In genomic region chr1:235368428-235368827, GRCh38 we compare ENCODE assay signal across 8 cellular contexts. TPM values are rescaled to one million over a fixed set of nuclear protein-coding genes. Genes with fewer than 3 reads are reported as not detected.
DNase-seq lines count a peak whose midpoint lies in the region; ATAC-seq and TF ChIP-seq lines count a peak whose summit lies in the region.

No MANE protein-coding gene starts in this region.

- CTCF ChIA-PET in A673 (lab: Charles Lee) (no interaction called here), HCT116 (lab: Charles Lee) (interaction anchor here (0.6 kb wide), 1 partner anchor 49 kb away, joined by 3 read pairs; no protein-coding TSS in a partner anchor)

- TF ChIP-seq CTCF in A673 (conservative IDR thresholded peaks at IDR 0.05; ENCODE audit: low read depth, low read length) (no peak), HCT116 (IDR thresholded peaks at IDR 0.05 in 2 of 3, conservative IDR thresholded peaks at IDR 0.05 in 1 of 3; ENCODE audit: borderline replicate concordance in 1 of 3, insufficient read depth in 1 of 3, low read depth in 2 of 3, low read length in 2 of 3) (no peak)

- BruUV-seq in A673 (replicated peaks; lab: Mats Ljungman, UMichigan) (no TSS peak), HCT116 (replicated peaks; lab: Mats Ljungman, UMichigan) (no TSS peak)

- RAD21 ChIA-PET in HCT116 (lab: Charles Lee; ENCODE audit: low non-redundant PET in 1 of 2, low total read pairs in 2 of 2, uncharacterized antibody in 2 of 2, unreplicated experiment in 2 of 2), result no interaction called here

- ATAC-seq in HCT116 (no peak), memory B cell (ENCODE audit: low read depth) (no peak), HG03378 (IDR thresholded peaks at IDR 0.05; ENCODE audit: unreplicated experiment) (no peak), HG02884 (IDR thresholded peaks at IDR 0.05; ENCODE audit: unreplicated experiment) (no peak)

- H3K79me2 ChIP-seq in HCT116 (ENCODE audit: insufficient read depth, low read length), result peaks cover 40% of the 10 kb centered on the region

- peak overlapping the region; percentile 97 for H3K4me3 Mint-ChIP-seq in activated naive CD8-positive, alpha-beta T cell treated with anti-CD3 and anti-CD28 coated beads for 36 hours
- H3K4me3 Mint-ChIP-seq in memory B cell, result peak overlapping the region; percentile 47

- peaks cover 22% of the 10 kb centered on the region for H3K4me1 Mint-ChIP-seq in activated naive CD8-positive, alpha-beta T cell treated with anti-CD3 and anti-CD28 coated beads for 36 hours
- peaks cover 21% of the 10 kb centered on the region for H3K4me1 Mint-ChIP-seq in memory B cell

- H3K4me3 ChIP-seq in A673 (ENCODE audit: low read depth, low read length, poor library complexity, severe bottlenecking), result peak overlapping the region; percentile 86
- peak overlapping the region; percentile 84 to 87 for H3K4me3 ChIP-seq in HCT116 (replicated peaks in 1 of 2; ENCODE audit: low read depth in 1 of 2, low read length in 2 of 2)

- no peaks in the 10 kb centered on the region for H4K20me1 ChIP-seq in HCT116 (ENCODE audit: insufficient read depth)

- H3K36me3 ChIP-seq in A673 (ENCODE audit: insufficient read depth, low read length, poor library complexity, severe bottlenecking) (no peaks in the 10 kb centered on the region), HCT116 (ENCODE audit: control insufficient read depth in 1 of 2, insufficient read depth in 2 of 2, low read length in 2 of 2) (no peaks in the 10 kb centered on the region)

- POLR2A ChIA-PET in A673 (lab: Charles Lee; ENCODE audit: low non-redundant PET) (no interaction called here), HCT116 (lab: Charles Lee) (interaction anchor here (0.7 kb wide), 1 partner anchor 13 kb away, joined by 4 read pairs; no protein-coding TSS in a partner anchor)

- TF ChIP-seq RAD21 in HCT116 (IDR thresholded peaks at IDR 0.05; ENCODE audit: low read depth), result no peak

- H3K9me3 Mint-ChIP-seq in activated naive CD8-positive, alpha-beta T cell treated with anti-CD3 and anti-CD28 coated beads for 36 hours, result no peaks in the 10 kb centered on the region
- H3K9me3 Mint-ChIP-seq in memory B cell, result no peaks in the 10 kb centered on the region

- H3K27ac Mint-ChIP-seq in activated naive CD8-positive, alpha-beta T cell treated with anti-CD3 and anti-CD28 coated beads for 36 hours, result no peak overlapping the region
- H3K27ac Mint-ChIP-seq in memory B cell, result no peak overlapping the region

- no peak for TF ChIP-seq POLR2A in HCT116 (IDR thresholded peaks at IDR 0.05; ENCODE audit: borderline replicate concordance, extremely low read depth, insufficient read depth, insufficient read length)

- intact Hi-C loops in A673 (cut with micrococcal nuclease; ENCODE audit: unreplicated experiment), result no loop called here
- intact Hi-C loops in HCT116 (cut with micrococcal nuclease), result no loop called here

- H3K27me3 ChIP-seq in A673 (replicated peaks; ENCODE audit: insufficient read depth, low read depth, low read length, poor library complexity) (no peaks in the 10 kb centered on the region), HCT116 (ENCODE audit: insufficient read depth, low read length) (no peaks in the 10 kb centered on the region)

- no peaks in the 10 kb centered on the region for H3K27me3 Mint-ChIP-seq in activated naive CD8-positive, alpha-beta T cell treated with anti-CD3 and anti-CD28 coated beads for 36 hours
- H3K27me3 Mint-ChIP-seq in memory B cell, result no peaks in the 10 kb centered on the region

- peak overlapping the region; percentile 76 for H3K9ac ChIP-seq in HCT116 (ENCODE audit: low read length)

- H3K9me3 ChIP-seq in A673 (ENCODE audit: low read depth, low read length, poor library complexity, severe bottlenecking), result no peaks in the 10 kb centered on the region
- H3K9me3 ChIP-seq in HCT116 (ENCODE audit: control insufficient read depth in 1 of 2, insufficient read depth in 1 of 2, low read depth in 1 of 2, low read length in 2 of 2), result no peaks in the 10 kb centered on the region

- H3K4me1 ChIP-seq in A673 (ENCODE audit: insufficient read depth, low read length, poor library complexity, severe bottlenecking) (no peaks in the 10 kb centered on the region), HCT116 (ENCODE audit: control insufficient read depth in 1 of 2, insufficient read depth in 2 of 2, low read length in 2 of 2) (peaks cover 0 to 18% of the 10 kb centered on the region in 2 experiments; a peak in 3 of 4 replicates)

- DNase-seq in A673 (ENCODE audit: low spot score) (no peak), HCT116 (ENCODE audit: low read depth, low spot score) (no peak), memory B cell (ENCODE audit: low spot score in 2 of 2) (no peak), kidney glomerular epithelial cell (lab: John Stamatoyannopoulos, UW) (no peak), NCI-H2171 treated with DMSO at 0.1 percent for 48 hours (lab: John Stamatoyannopoulos, UW) (no peak)
- DNase-seq in activated naive CD8-positive, alpha-beta T cell treated with anti-CD3 and anti-CD28 coated beads for 36 hours, result no peak

- no peaks in the 10 kb centered on the region for H3K9me2 ChIP-seq in HCT116 (ENCODE audit: insufficient read depth)

- H3K4me2 ChIP-seq in HCT116 (ENCODE audit: low read length), result peak overlapping the region; percentile 85

- no peak overlapping the region for H3K27ac ChIP-seq in A673 (ENCODE audit: low read depth, low read length, poor library complexity, severe bottlenecking)
- H3K27ac ChIP-seq in HCT116 (ENCODE audit: low read depth, low read length), result peak overlapping the region; percentile 81

- H2AFZ ChIP-seq in HCT116 (ENCODE audit: low read depth, low read length, poor library complexity, severe bottlenecking), result no peak overlapping the region

- H3K36me3 Mint-ChIP-seq in activated naive CD8-positive, alpha-beta T cell treated with anti-CD3 and anti-CD28 coated beads for 36 hours, result peaks cover 8% of the 10 kb centered on the region
- H3K36me3 Mint-ChIP-seq in memory B cell, result peaks cover 4% of the 10 kb centered on the region

TF ChIP-seq in HCT116, 20 proteins besides CTCF, POLR2A, EP300 and RAD21:
- no peak for TF ChIP-seq CEBPB (IDR thresholded peaks at IDR 0.05; ENCODE audit: low read depth)
- TF ChIP-seq EGR1 (IDR thresholded peaks at IDR 0.05; ENCODE audit: low read depth), result no peak
- TF ChIP-seq FOSL1 (IDR thresholded peaks at IDR 0.05; ENCODE audit: low read depth), result no peak
- no peak for TF ChIP-seq EZH2 (IDR thresholded peaks at IDR 0.05)
- no peak for TF ChIP-seq SIN3A (IDR thresholded peaks at IDR 0.05; ENCODE audit: low read depth)
- no peak for TF ChIP-seq SRF (IDR thresholded peaks at IDR 0.05; ENCODE audit: low read depth)
TF ChIP-seq in HCT116: peak in this region for 0.

RNA-seq across cellular contexts. Expression of gene TBCE, which starts 1.2 kb away (rescaled TPM):
- total RNA-seq in A673 (2021) (22.1 and 26.3 TPM in 2 replicates), HCT116 (2021; ENCODE audit: unreplicated experiment) (20.8 TPM)
- polyA plus RNA-seq in HCT116 (2012), result 9.7 and 17.6 TPM in 2 replicates
- total RNA-seq in activated naive CD8-positive, alpha-beta T cell treated with anti-CD3 and anti-CD28 coated beads for 36 hours, result 10 to 100 TPM; 23.3 to 25.4 TPM

RNA-seq across cellular contexts. Expression of gene GGPS1, which starts 40.1 kb away (rescaled TPM):
- total RNA-seq in A673 (2021) (26.8 and 30.4 TPM in 2 replicates), HCT116 (2021; ENCODE audit: unreplicated experiment) (30.6 TPM)
- polyA plus RNA-seq in HCT116 (2012), result 11.1 and 15.3 TPM in 2 replicates
- 10 to 100 TPM; 29.4 to 29.5 TPM for total RNA-seq in activated naive CD8-positive, alpha-beta T cell treated with anti-CD3 and anti-CD28 coated beads for 36 hours

RNA-seq across cellular contexts. Expression of gene ARID4B, which starts 40.4 kb away (rescaled TPM):
- 17.6 and 18.1 TPM in 2 replicates for total RNA-seq in A673 (2021)
- total RNA-seq in HCT116 (2021; ENCODE audit: unreplicated experiment), result 28.3 TPM
- polyA plus RNA-seq in HCT116 (2012), result 8.8 and 9.9 TPM in 2 replicates
- 10 to 100 TPM; 30.1 to 30.6 TPM for total RNA-seq in activated naive CD8-positive, alpha-beta T cell treated with anti-CD3 and anti-CD28 coated beads for 36 hours
